ENCODE assay signal across 14 cellular contexts in the genomic region with DNA sequence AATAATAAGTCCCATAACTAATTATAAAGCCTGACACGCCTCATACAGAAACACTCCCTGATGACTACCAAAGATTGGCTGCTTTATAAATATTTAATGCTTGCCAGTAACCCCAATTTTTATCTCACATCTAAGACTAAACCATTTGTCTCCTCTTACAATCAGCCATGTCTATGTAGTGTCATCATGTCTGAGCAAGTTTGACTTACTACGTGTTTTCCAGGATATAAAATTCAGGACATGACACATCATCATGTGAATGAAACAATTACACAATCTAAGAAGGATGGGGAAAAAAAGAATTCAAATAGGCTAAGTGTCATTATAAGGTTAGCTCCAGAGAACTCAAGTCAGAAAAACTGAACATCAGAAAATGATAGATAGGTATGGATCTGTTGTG.
A peak's percentile ranks its signal among the peaks of the same experiment; 100 is the strongest.
DNase-seq lines count a peak whose midpoint lies in the region; ATAC-seq and TF ChIP-seq lines count a peak whose summit lies in the region.
"Had no signal": no experiment of that assay in that cellular context is flagged by ENCODE, and none has a peak within 500 bp of the region (broad histone marks: within the 10 kb centered on the region; RNA-seq: fewer than 3 reads in every experiment).

No MANE protein-coding gene starts in this region.

- ATAC-seq in Right ventricle myocardium inferior (peak; percentile 75), heart right ventricle (peak in 7 of 8 donors; percentile 35 to 89 (median 64)), HG02763 (IDR thresholded peaks at IDR 0.05; ENCODE audit: unreplicated experiment) (no peak)
- ATAC-seq: A549, HepG2 had no signal

- H3K27me3 ChIP-seq in heart right ventricle, result no peaks in the 10 kb centered on the region
- no peaks in the 10 kb centered on the region for H3K27me3 ChIP-seq in tibial artery

- TF ChIP-seq CTCF in heart right ventricle (IDR thresholded peaks at IDR 0.05) (no peak), tibial artery (IDR thresholded peaks at IDR 0.05) (no peak)

- H3K27ac ChIP-seq in heart right ventricle (peak overlapping the region in 8 of 10 donors; percentile 9 to 71 (median 56)), tibial artery (no peak overlapping the region)
- H3K27ac ChIP-seq: A549 had no signal

- 58 to 64% methylated on average over 2 of the region's 2 CpGs for WGBS in heart right ventricle, 2 donors

- H3K36me3 ChIP-seq in heart right ventricle, result no peaks in the 10 kb centered on the region
- H3K36me3 ChIP-seq in tibial artery, result no peaks in the 10 kb centered on the region

- intact Hi-C loops in Right ventricle myocardium inferior (cut with DNase I) (loop anchor here (5.0 kb wide), 1 partner anchor 207 kb away; a partner anchor contains a TSS), cardiac septum (cut with DNase I) (loop anchor here (10.0 kb wide), 1 partner anchor 300 kb away; no protein-coding TSS in a partner anchor), heart right ventricle (cut with DNase I) (loop anchor here in 2 of 10 donors (5.0 to 10.0 kb wide), 2 partner anchors 207 to 210 kb away; a partner anchor contains a TSS), tibial artery (cut with DNase I; ENCODE audit: low total_unique reads) (no loop called here)

- DNase-seq in Right ventricle myocardium inferior (ENCODE audit: missing footprints) (no peak), cardiac septum (ENCODE audit: low spot score) (no peak), dedifferentiated amniotic fluid mesenchymal stem cell (ENCODE audit: extremely low spot score) (peak; percentile 24), heart right ventricle (no peak), tibial artery (no peak), NCI-H2107 treated with DMSO at 0.1 percent for 48 hours (lab: John Stamatoyannopoulos, UW; ENCODE audit: unreplicated experiment) (no peak), COLO668 (lab: John Stamatoyannopoulos, UW; ENCODE audit: unreplicated experiment) (no peak)
- DNase-seq: activated B cell treated with CpG ODN at 0.5 μM for 24 hours, left cardiac atrium, NCI-H1417 treated with DMSO at 0.1 percent for 48 hours, NCI-H748 treated with DMSO at 0.1 percent for 48 hours had no signal

- H3K4me1 ChIP-seq in heart right ventricle, result peaks cover 2 to 40% (median 14%) of the 10 kb centered on the region in 9 donors
- H3K4me1 ChIP-seq in tibial artery, result no peaks in the 10 kb centered on the region
- H3K4me1 ChIP-seq: A549 had no signal

- H3K9me3 ChIP-seq in heart right ventricle (no peaks in the 10 kb centered on the region), tibial artery (no peaks in the 10 kb centered on the region)
- H3K9me3 ChIP-seq: A549 had no signal

- no peak overlapping the region for H3K4me3 ChIP-seq in heart right ventricle
- H3K4me3 ChIP-seq in tibial artery, result no peak overlapping the region
- H3K4me3 ChIP-seq: A549 had no signal

Comparison
In these comparisons a context has a peak if more than half of its experiments do, and no peak if none do; other contexts are left out.
1. H3K27ac ChIP-seq: peak in heart right ventricle (8 of 10); none in tibial artery (0 of 2).